Comparison of ENCODE assay signal across 13 cellular contexts in the genomic region with DNA sequence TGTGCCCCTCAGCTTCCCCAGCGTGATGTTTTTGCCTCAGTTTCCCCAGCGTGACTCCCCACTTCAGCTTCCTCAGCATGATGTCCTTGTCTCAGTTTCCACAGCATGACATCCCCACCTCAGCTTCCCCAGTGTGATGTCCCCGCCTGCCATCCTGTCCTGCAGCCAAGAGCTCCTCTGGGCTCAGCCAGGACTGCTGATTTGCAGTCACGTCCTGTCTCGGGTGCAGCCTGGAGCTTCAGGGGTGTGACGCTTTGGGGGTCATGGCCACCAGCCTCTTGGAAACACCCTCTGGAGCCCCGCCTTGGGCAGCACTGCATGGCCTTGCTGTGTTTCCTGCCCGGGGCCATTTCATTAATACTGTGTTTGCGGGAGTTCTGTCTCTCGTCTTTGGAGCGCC. TPM values are rescaled to one million over a fixed set of nuclear protein-coding genes. Genes with fewer than 3 reads are reported as not detected.
A peak's percentile ranks its signal among the peaks of the same experiment; 100 is the strongest.
DNase-seq lines count a peak whose midpoint lies in the region; ATAC-seq and TF ChIP-seq lines count a peak whose summit lies in the region.
"Had no signal": no experiment of that assay in that cellular context is flagged by ENCODE, and none has a peak within 500 bp of the region (broad histone marks: within the 10 kb centered on the region; RNA-seq: fewer than 3 reads in every experiment).

No MANE protein-coding gene starts in this region.

- peak overlapping the region; percentile 75 for H3K27ac ChIP-seq in CD4-positive, CD25-positive, alpha-beta regulatory T cell (ENCODE audit: insufficient read depth, low read length, poor library complexity, severe bottlenecking)
- H3K27ac ChIP-seq: prostate gland had no signal

- H3K4me3 ChIP-seq in CD4-positive, CD25-positive, alpha-beta regulatory T cell (ENCODE audit: low read depth, low read length) = no peak overlapping the region
- H3K4me3 ChIP-seq in NB4 (ENCODE audit: low read depth, low read length) = peak overlapping the region; percentile 40
- H3K4me3 ChIP-seq: esophagus squamous epithelium, HAP-1, prostate gland had no signal

- DNase-seq in CD4-positive, CD25-positive, alpha-beta regulatory T cell = no peak
- DNase-seq in NB4 (ENCODE audit: low read depth) = no peak
- DNase-seq in effector memory CD8-positive, alpha-beta T cell = no peak
- DNase-seq in neural crest cell (ENCODE audit: low read depth, low spot score) = no peak
- DNase-seq in medulla oblongata (ENCODE audit: extremely low spot score) = no peak
- DNase-seq in NCI-H510A (lab: John Stamatoyannopoulos, UW) = no peak
- no peak for DNase-seq in RKO (ENCODE audit: low spot score)
- DNase-seq in stimulated activated CD4-positive, alpha-beta T cell treated with anti-CD3 and anti-CD28 coated beads, Interleukin-4, amount 100 ng/mL, for 24 hours = no peak
- DNase-seq: esophagus squamous epithelium, NCI-H2171 treated with DMSO at 0.1 percent for 48 hours had no signal

- H3K27me3 Mint-ChIP-seq in CD4-positive, CD25-positive, alpha-beta regulatory T cell = no peaks in the 10 kb centered on the region
- no peaks in the 10 kb centered on the region for H3K27me3 Mint-ChIP-seq in effector memory CD8-positive, alpha-beta T cell
- no peaks in the 10 kb centered on the region for H3K27me3 Mint-ChIP-seq in neural crest cell (ENCODE audit: low read depth)

- no peaks in the 10 kb centered on the region for H3K27me3 ChIP-seq in CD4-positive, CD25-positive, alpha-beta regulatory T cell (ENCODE audit: control insufficient read depth, insufficient read depth, low read length)
- H3K27me3 ChIP-seq: esophagus squamous epithelium had no signal

- H3K4me1 ChIP-seq in CD4-positive, CD25-positive, alpha-beta regulatory T cell (ENCODE audit: control insufficient read depth, insufficient read depth, low read length, poor library complexity, severe bottlenecking) = peaks cover 25% of the 10 kb centered on the region
- H3K4me1 ChIP-seq: HAP-1 had no signal

- peaks cover 12% of the 10 kb centered on the region for H3K36me3 ChIP-seq in CD4-positive, CD25-positive, alpha-beta regulatory T cell (ENCODE audit: control insufficient read depth, insufficient read depth, low read length)

- peak overlapping the region; percentile 3 to 60 (median 27) for H3K4me3 Mint-ChIP-seq in CD4-positive, CD25-positive, alpha-beta regulatory T cell
- peak overlapping the region; percentile 59 to 75 for H3K4me3 Mint-ChIP-seq in effector memory CD8-positive, alpha-beta T cell
- no peak overlapping the region for H3K4me3 Mint-ChIP-seq in neural crest cell

- H3K9me3 ChIP-seq in CD4-positive, CD25-positive, alpha-beta regulatory T cell (ENCODE audit: control insufficient read depth in 2 of 2, low read length in 2 of 2) = no peaks in the 10 kb centered on the region
- H3K9me3 ChIP-seq: esophagus squamous epithelium, HAP-1, prostate gland had no signal

- TF ChIP-seq CTCF in NB4 (IDR thresholded peaks at IDR 0.05; ENCODE audit: low read depth, low read length) (no peak), neural crest cell (conservative IDR thresholded peaks at IDR 0.05) (no peak)

- peaks cover 0 to 22% (median 9%) of the 10 kb centered on the region in 4 donors for H3K4me1 Mint-ChIP-seq in CD4-positive, CD25-positive, alpha-beta regulatory T cell
- peaks cover 18 to 28% of the 10 kb centered on the region in 2 donors for H3K4me1 Mint-ChIP-seq in effector memory CD8-positive, alpha-beta T cell (ENCODE audit: low read depth in 2 of 2)
- peaks cover 4% of the 10 kb centered on the region for H3K4me1 Mint-ChIP-seq in neural crest cell

- peaks cover 17% of the 10 kb centered on the region for H3K36me3 Mint-ChIP-seq in CD4-positive, CD25-positive, alpha-beta regulatory T cell
- H3K36me3 Mint-ChIP-seq in effector memory CD8-positive, alpha-beta T cell (ENCODE audit: insufficient read depth) = peaks cover 21% of the 10 kb centered on the region
- no peaks in the 10 kb centered on the region for H3K36me3 Mint-ChIP-seq in neural crest cell (ENCODE audit: low read depth)

- TF ChIP-seq POLR2A in NB4 (IDR thresholded peaks at IDR 0.05; ENCODE audit: extremely low read depth, insufficient read length) = no peak

- H3K27ac Mint-ChIP-seq in CD4-positive, CD25-positive, alpha-beta regulatory T cell = peak overlapping the region; percentile 95 to 97 (median 95)
- H3K27ac Mint-ChIP-seq in effector memory CD8-positive, alpha-beta T cell = peak overlapping the region; percentile 89 to 99
- H3K27ac Mint-ChIP-seq in neural crest cell (ENCODE audit: unreplicated experiment) = peak overlapping the region; percentile 71

- H3K9me3 Mint-ChIP-seq in CD4-positive, CD25-positive, alpha-beta regulatory T cell = no peaks in the 10 kb centered on the region
- no peaks in the 10 kb centered on the region for H3K9me3 Mint-ChIP-seq in effector memory CD8-positive, alpha-beta T cell
- no peaks in the 10 kb centered on the region for H3K9me3 Mint-ChIP-seq in neural crest cell

- no peak for ATAC-seq in CD4-positive, CD25-positive, alpha-beta regulatory T cell (ENCODE audit: low read depth in 2 of 2)
- ATAC-seq in effector memory CD8-positive, alpha-beta T cell (replicated peaks) = peak; percentile 9

RNA-seq across cellular contexts. Expression of gene NUDT16L1, which starts 16.5 kb away (rescaled TPM):
- 43.7 TPM for total RNA-seq in CD4-positive, CD25-positive, alpha-beta regulatory T cell
- 100 to 1,000 TPM in 1 of 4 donors, 10 to 100 TPM in 3; 77.8 to 110 (median 91.5) TPM for polyA plus RNA-seq in CD4-positive, CD25-positive, alpha-beta regulatory T cell
- total RNA-seq in neural crest cell = 36.8 and 37.8 TPM in 2 replicates

RNA-seq across cellular contexts. Expression of gene MGRN1, which starts 52.2 kb away (rescaled TPM):
- 78.2 TPM for total RNA-seq in CD4-positive, CD25-positive, alpha-beta regulatory T cell
- 1 to 10 TPM; 2.5 to 4.7 (median 4.4) TPM for polyA plus RNA-seq in CD4-positive, CD25-positive, alpha-beta regulatory T cell
- 79.7 and 83.1 TPM in 2 replicates for total RNA-seq in neural crest cell

RNA-seq across cellular contexts. Expression of gene ANKS3, which starts 57.2 kb away (rescaled TPM):
- 20.4 TPM for total RNA-seq in CD4-positive, CD25-positive, alpha-beta regulatory T cell
- 1 to 10 TPM; 1.4 to 4.0 (median 2.5) TPM for polyA plus RNA-seq in CD4-positive, CD25-positive, alpha-beta regulatory T cell
- 32.0 and 35.5 TPM in 2 replicates for total RNA-seq in neural crest cell

RNA-seq across cellular contexts. Expression of gene DNAAF8, which starts 57.5 kb away (rescaled TPM):
- not detected for total RNA-seq in CD4-positive, CD25-positive, alpha-beta regulatory T cell
- under 1 TPM in 1 of 4 donors, not detected in 3; 0.06 TPM for polyA plus RNA-seq in CD4-positive, CD25-positive, alpha-beta regulatory T cell
- total RNA-seq in neural crest cell = 0.68 and 0.96 TPM in 2 replicates
- total RNA-seq: G401 had no signal
